1 cellular context compared by ENCODE assay signal in the genomic region with DNA sequence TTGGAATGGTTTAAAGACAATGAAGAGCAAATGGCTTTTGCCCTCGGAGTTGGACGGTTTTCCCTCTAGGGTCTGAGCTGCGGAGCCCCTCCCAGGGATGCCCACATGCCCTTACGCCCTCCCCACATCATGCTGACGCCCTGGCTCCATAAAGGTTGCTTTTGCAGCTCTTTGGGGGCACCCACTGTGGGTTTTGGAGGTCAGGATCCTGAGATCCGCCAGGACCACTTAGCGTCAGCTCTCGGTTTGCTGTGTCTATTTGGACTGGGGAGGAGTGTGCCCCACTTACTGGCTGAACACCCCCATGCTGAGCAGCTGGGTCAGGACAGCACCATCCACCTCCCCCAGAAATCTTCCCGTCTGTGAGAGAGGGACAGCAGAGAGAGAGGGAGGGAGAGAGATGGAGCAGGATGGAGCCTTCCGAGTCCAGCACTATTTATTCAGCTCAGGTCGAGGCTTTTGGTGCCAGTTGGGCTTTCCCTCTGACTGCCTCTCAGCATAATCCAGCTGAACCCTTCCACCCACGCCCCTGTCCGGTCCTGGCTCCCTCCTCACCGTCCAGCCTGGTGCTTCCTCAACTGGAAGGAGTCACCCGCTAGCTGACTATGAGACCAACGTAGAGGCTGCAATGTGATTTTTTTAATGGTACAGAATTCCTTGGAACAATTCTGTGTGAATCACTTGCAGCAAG.
TF ChIP-seq lines count a peak whose summit lies in the region.

No MANE protein-coding gene starts in this region.

TF ChIP-seq in SK-N-SH treated with all-trans-retinoic acid at 6 μM for 48 hours, 23 proteins besides CTCF, POLR2A, EP300 and RAD21 (continued from another document):
- TF ChIP-seq, protein P1, sequence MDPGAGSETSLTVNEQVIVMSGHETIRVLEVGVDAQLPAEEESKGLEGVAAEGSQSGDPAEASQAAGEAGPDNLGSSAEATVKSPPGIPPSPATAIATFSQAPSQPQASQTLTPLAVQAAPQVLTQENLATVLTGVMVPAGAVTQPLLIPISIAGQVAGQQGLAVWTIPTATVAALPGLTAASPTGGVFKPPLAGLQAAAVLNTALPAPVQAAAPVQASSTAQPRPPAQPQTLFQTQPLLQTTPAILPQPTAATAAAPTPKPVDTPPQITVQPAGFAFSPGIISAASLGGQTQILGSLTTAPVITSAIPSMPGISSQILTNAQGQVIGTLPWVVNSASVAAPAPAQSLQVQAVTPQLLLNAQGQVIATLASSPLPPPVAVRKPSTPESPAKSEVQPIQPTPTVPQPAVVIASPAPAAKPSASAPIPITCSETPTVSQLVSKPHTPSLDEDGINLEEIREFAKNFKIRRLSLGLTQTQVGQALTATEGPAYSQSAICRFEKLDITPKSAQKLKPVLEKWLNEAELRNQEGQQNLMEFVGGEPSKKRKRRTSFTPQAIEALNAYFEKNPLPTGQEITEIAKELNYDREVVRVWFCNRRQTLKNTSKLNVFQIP (CRISPR knock-in tag; IDR thresholded peaks at IDR 0.05; ENCODE audit: borderline replicate concordance, low read depth), result no peak
- TF ChIP-seq GLIS3 (CRISPR knock-in tag; IDR thresholded peaks at IDR 0.05), result no peak
- TF ChIP-seq OSR1 (CRISPR knock-in tag; IDR thresholded peaks at IDR 0.05), result no peak
- TF ChIP-seq BACH2 (CRISPR knock-in tag; IDR thresholded peaks at IDR 0.05; ENCODE audit: borderline replicate concordance), result no peak
- TF ChIP-seq RARB (CRISPR knock-in tag; IDR thresholded peaks at IDR 0.05), result no peak
